ENCODE assay signal across 21 cellular contexts in the genomic region with DNA sequence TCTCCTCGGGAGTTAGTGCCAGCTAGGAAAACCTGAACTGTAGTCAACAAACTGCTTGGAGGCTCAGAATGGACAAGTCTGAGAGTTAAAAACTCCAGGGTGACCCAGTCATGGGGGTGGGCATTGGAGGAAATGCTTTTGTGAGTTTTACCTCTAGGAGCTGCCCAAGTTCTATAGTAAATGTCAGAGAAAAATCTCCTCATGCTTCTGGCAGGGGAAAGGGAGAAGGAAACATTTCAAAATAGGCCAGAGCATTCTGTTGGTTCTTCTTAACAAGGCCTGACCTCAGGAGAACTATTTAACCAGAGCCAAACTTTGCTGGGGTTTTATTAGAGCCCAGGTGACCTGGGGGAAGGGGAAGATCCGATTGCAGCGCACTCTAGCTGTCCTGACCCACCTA. TPM values are rescaled to one million over a fixed set of nuclear protein-coding genes. Genes with fewer than 3 reads are reported as not detected.
DNase-seq lines count a peak whose midpoint lies in the region; ATAC-seq and TF ChIP-seq lines count a peak whose summit lies in the region.
"Had no signal": no experiment of that assay in that cellular context is flagged by ENCODE, and none has a peak within 500 bp of the region (broad histone marks: within the 10 kb centered on the region; RNA-seq: fewer than 3 reads in every experiment).

No MANE protein-coding gene starts in this region.

- H3K27ac ChIP-seq in neutrophil: peak overlapping the region; percentile 88
- H3K27ac ChIP-seq in ascending aorta: no peak overlapping the region
- H3K27ac ChIP-seq: breast epithelium, PC-9, stomach, WERI-Rb-1 had no signal

- in situ Hi-C loops in astrocyte of the spinal cord (cut with HindIII; ENCODE audit: low sequenced_read_pairs): no loop called here

- intact Hi-C loops in ascending aorta (cut with DNase I): no loop called here
- intact Hi-C loops in head of caudate nucleus (cut with DNase I): no loop called here

- H3K36me3 ChIP-seq in GM06990 (ENCODE audit: control insufficient read depth, insufficient read depth, low read length): peaks cover 6% of the 10 kb centered on the region; the same call in 1 of the 2 replicates
- no peaks in the 10 kb centered on the region for H3K36me3 ChIP-seq in H7 (replicated peaks; ENCODE audit: control insufficient read depth, insufficient read depth, low read length)
- peaks cover 17% of the 10 kb centered on the region for H3K36me3 ChIP-seq in neutrophil
- H3K36me3 ChIP-seq in ascending aorta: no peaks in the 10 kb centered on the region
- H3K36me3 ChIP-seq: breast epithelium, stomach, WERI-Rb-1 had no signal

- H3K27me3 ChIP-seq in GM06990 (replicated peaks; ENCODE audit: control insufficient read depth, insufficient read depth, low read length) (no peaks in the 10 kb centered on the region), H7 (ENCODE audit: control insufficient read depth, insufficient read depth, low read length) (no peaks in the 10 kb centered on the region), neutrophil (no peaks in the 10 kb centered on the region), ascending aorta (no peaks in the 10 kb centered on the region)
- H3K27me3 ChIP-seq: breast epithelium, stomach had no signal

- H3K4me3 ChIP-seq in GM06990 (replicated peaks; ENCODE audit: low read depth, low read length) (no peak overlapping the region), H7 (ENCODE audit: insufficient read depth, low read depth, low read length) (no peak overlapping the region), astrocyte of the spinal cord (ENCODE audit: low read depth, low read length) (no peak overlapping the region), neutrophil (ENCODE audit: low read depth in 1 of 2, low read length in 1 of 2) (no peak overlapping the region), ascending aorta (no peak overlapping the region)
- H3K4me3 ChIP-seq: breast epithelium, K562, PC-9, stomach had no signal

- TF ChIP-seq CTCF in GM06990 (IDR thresholded peaks at IDR 0.05; ENCODE audit: insufficient read depth, low read length, poor library complexity, severe bottlenecking) (peak; percentile 45), astrocyte of the spinal cord (IDR thresholded peaks at IDR 0.05; ENCODE audit: low read depth, low read length) (peak; percentile 4), neutrophil (IDR thresholded peaks at IDR 0.05) (peak; percentile 16), ascending aorta (IDR thresholded peaks at IDR 0.05) (no peak)

- DNase-seq in GM06990 (ENCODE audit: extremely low read depth, insufficient read length) (no peak), H7 (peak; percentile 13), astrocyte of the spinal cord (ENCODE audit: low read depth, low spot score) (no peak), ascending aorta (ENCODE audit: low spot score in 2 of 2) (no peak), head of caudate nucleus (no peak)
- DNase-seq: activated CD8-positive, alpha-beta memory T cell treated with anti-CD3 and anti-CD28 coated beads for 24 hours; activated naive CD4-positive, alpha-beta T cell treated with anti-CD3 and anti-CD28 coated beads for 36 hours; DMS153; HFFc6; NCI-H1694 treated with DMSO at 0.1 percent for 48 hours; NCI-H446 treated with DMSO at 0.1 percent for 48 hours; occipital lobe; PC-9; stimulated activated CD4-positive, alpha-beta T cell treated with anti-CD3 and anti-CD28 coated beads, Interleukin-12 subunit alpha, Interleukin-12 subunit beta, amount 100 ng/mL, for 4 hours; stomach; WERI-Rb-1 had no signal

- H3K4me1 ChIP-seq in neutrophil (ENCODE audit: control insufficient read depth in 1 of 2, insufficient read depth in 1 of 2, low read depth in 1 of 2, low read length in 1 of 2): peaks cover 21 to 22% of the 10 kb centered on the region in 2 experiments
- H3K4me1 ChIP-seq in ascending aorta: peaks cover 8 to 11% of the 10 kb centered on the region in 2 donors

- H3K9me3 ChIP-seq in neutrophil (no peaks in the 10 kb centered on the region), ascending aorta (no peaks in the 10 kb centered on the region)
- H3K9me3 ChIP-seq: breast epithelium, stomach had no signal

- ATAC-seq in GM19351 (IDR thresholded peaks at IDR 0.05; ENCODE audit: unreplicated experiment): no peak
- ATAC-seq: K562, SK-N-SH treated with all-trans-retinoic acid at 6 μM for 48 hours had no signal

RNA-seq across cellular contexts. Expression of a gene that starts 12.3 kb away (rescaled TPM):
- 0.74 and 2.6 TPM in 2 replicates for total RNA-seq in H7 (2014; rRNA removed; shearing (Covaris generic))
- 24.1 TPM for total RNA-seq in ascending aorta
- total RNA-seq: HFFc6 had no signal

Comparison
In these comparisons a context has a peak if more than half of its experiments do, and no peak if none do; other contexts are left out.
1. CTCF ChIP-seq: peak in GM06990 (single experiment), astrocyte of the spinal cord (single experiment) and neutrophil (single experiment); none in ascending aorta (0 of 3).